22 cellular contexts compared by ENCODE assay signal in genomic region chr5:126280343-126280742, GRCh38.
"Had no signal": no experiment of that assay in that cellular context is flagged by ENCODE, and none has a peak within 500 bp of the region (broad histone marks: within the 10 kb centered on the region; RNA-seq: fewer than 3 reads in every experiment).

No MANE protein-coding gene starts in this region.

- ATAC-seq: left lung; natural killer cell treated with Interleukin-12 subunit alpha and Interleukin-12 subunit beta and Interleukin-15 and Interleukin-18, amount 100 ng/mL, for 72 hours; sciatic nerve; stimulated activated memory B cell treated with anti-CD40 and anti-IgM and Interleukin-4, amounts not matched to agents 10 μg/mL and 1 μg/mL and 100 μg/mL, for 72 hours; upper lobe of right lung had no signal

- H3K4me3 Mint-ChIP-seq: natural killer cell treated with Interleukin-12 subunit alpha and Interleukin-12 subunit beta and Interleukin-15 and Interleukin-18, amount 100 ng/mL, for 72 hours; stimulated activated memory B cell treated with anti-CD40 and anti-IgM and Interleukin-4, amounts not matched to agents 10 μg/mL and 1 μg/mL and 100 μg/mL, for 72 hours; stimulated activated naive CD8-positive, alpha-beta T cell treated with anti-CD3 and anti-CD28 coated beads, Interleukin-15, Interleukin-2, amounts not matched to agents 100 ng/mL and 50 ng/mL, for 24 hours had no signal

- H2AFZ ChIP-seq: parathyroid adenoma had no signal

- H3K36me3 Mint-ChIP-seq: natural killer cell treated with Interleukin-12 subunit alpha and Interleukin-12 subunit beta and Interleukin-15 and Interleukin-18, amount 100 ng/mL, for 72 hours; stimulated activated memory B cell treated with anti-CD40 and anti-IgM and Interleukin-4, amounts not matched to agents 10 μg/mL and 1 μg/mL and 100 μg/mL, for 72 hours had no signal

- H3K79me2 ChIP-seq: parathyroid adenoma had no signal

- H3K9me3 Mint-ChIP-seq: natural killer cell treated with Interleukin-12 subunit alpha and Interleukin-12 subunit beta and Interleukin-15 and Interleukin-18, amount 100 ng/mL, for 72 hours; stimulated activated memory B cell treated with anti-CD40 and anti-IgM and Interleukin-4, amounts not matched to agents 10 μg/mL and 1 μg/mL and 100 μg/mL, for 72 hours; stimulated activated naive CD8-positive, alpha-beta T cell treated with anti-CD3 and anti-CD28 coated beads, Interleukin-15, Interleukin-2, amounts not matched to agents 100 ng/mL and 50 ng/mL, for 24 hours had no signal

- H3K27me3 ChIP-seq: dorsolateral prefrontal cortex, left lung, spleen, testis, tibial nerve, upper lobe of right lung, vagina had no signal

- H3K4me3 ChIP-seq: left lung, lung, prostate gland, spleen, testis, tibial nerve, upper lobe of right lung, vagina had no signal

- FAIRE-seq: frontal cortex had no signal

- H3K27me3 Mint-ChIP-seq: natural killer cell treated with Interleukin-12 subunit alpha and Interleukin-12 subunit beta and Interleukin-15 and Interleukin-18, amount 100 ng/mL, for 72 hours; stimulated activated memory B cell treated with anti-CD40 and anti-IgM and Interleukin-4, amounts not matched to agents 10 μg/mL and 1 μg/mL and 100 μg/mL, for 72 hours; stimulated activated naive CD8-positive, alpha-beta T cell treated with anti-CD3 and anti-CD28 coated beads, Interleukin-15, Interleukin-2, amounts not matched to agents 100 ng/mL and 50 ng/mL, for 24 hours had no signal

- H3K4me1 Mint-ChIP-seq: stimulated activated memory B cell treated with anti-CD40 and anti-IgM and Interleukin-4, amounts not matched to agents 10 μg/mL and 1 μg/mL and 100 μg/mL, for 72 hours had no signal

- H3K27ac Mint-ChIP-seq: natural killer cell treated with Interleukin-12 subunit alpha and Interleukin-12 subunit beta and Interleukin-15 and Interleukin-18, amount 100 ng/mL, for 72 hours; stimulated activated memory B cell treated with anti-CD40 and anti-IgM and Interleukin-4, amounts not matched to agents 10 μg/mL and 1 μg/mL and 100 μg/mL, for 72 hours; stimulated activated naive CD8-positive, alpha-beta T cell treated with anti-CD3 and anti-CD28 coated beads, Interleukin-15, Interleukin-2, amounts not matched to agents 100 ng/mL and 50 ng/mL, for 24 hours had no signal

- H3K4me1 ChIP-seq: left lung, parathyroid adenoma, prostate gland, spleen, testis, tibial nerve, upper lobe of right lung, vagina had no signal

- H3K36me3 ChIP-seq: left lung, prostate gland, spleen, tibial nerve, upper lobe of right lung, vagina had no signal

- H3K9ac ChIP-seq: parathyroid adenoma had no signal

- H3K27ac ChIP-seq: left lung, parathyroid adenoma, prostate gland, spleen, testis, tibial nerve, upper lobe of right lung, vagina had no signal

- DNase-seq: cortex of kidney; effector CD8-positive, alpha-beta T cell; islet precursor cell; left lung; mesenchymal stem cell; spleen; stimulated activated CD4-positive, alpha-beta T cell treated with anti-CD3 and anti-CD28 coated beads, Interleukin-15, amount 100 ng/mL, for 24 hours; stimulated activated CD4-positive, alpha-beta T cell treated with anti-CD3 and anti-CD28 coated beads, Interleukin-1b, Interleukin-23, amount 100 ng/mL, for 48 hours; stimulated activated CD4-positive, alpha-beta T cell treated with anti-CD3 and anti-CD28 coated beads, Interleukin-4, amount 100 ng/mL, for 24 hours; testis; upper lobe of right lung had no signal

- H3K9me3 ChIP-seq: left lung, prostate gland, spleen, testis, tibial nerve, upper lobe of right lung, vagina had no signal
